1 cellular context compared by ENCODE assay signal in the genomic region with DNA sequence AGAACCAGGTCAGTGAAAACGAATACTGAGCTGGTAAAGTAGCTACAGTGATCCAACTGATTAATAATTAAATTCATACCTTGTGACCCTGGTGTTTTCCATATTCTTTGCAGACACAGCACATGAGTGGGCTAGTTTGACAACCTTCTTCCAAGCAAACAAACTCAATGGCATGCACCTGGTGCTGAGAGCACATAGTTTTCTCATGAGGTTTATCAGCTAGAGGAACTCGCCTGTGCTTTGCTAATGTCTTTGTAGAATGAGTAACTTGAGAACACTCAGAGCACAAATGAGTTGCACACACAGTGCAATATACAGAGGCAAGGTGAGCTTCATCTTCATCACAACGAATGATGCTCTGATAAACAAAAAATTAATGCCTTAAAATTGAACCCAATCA.
TF ChIP-seq lines count a peak whose summit lies in the region.

No MANE protein-coding gene starts in this region.

TF ChIP-seq in IMR-90, 13 proteins besides CTCF, POLR2A, EP300 and RAD21:
- TF ChIP-seq CEBPB (IDR thresholded peaks at IDR 0.05; ENCODE audit: low read depth, low read length) = no peak
- TF ChIP-seq, protein P1, sequence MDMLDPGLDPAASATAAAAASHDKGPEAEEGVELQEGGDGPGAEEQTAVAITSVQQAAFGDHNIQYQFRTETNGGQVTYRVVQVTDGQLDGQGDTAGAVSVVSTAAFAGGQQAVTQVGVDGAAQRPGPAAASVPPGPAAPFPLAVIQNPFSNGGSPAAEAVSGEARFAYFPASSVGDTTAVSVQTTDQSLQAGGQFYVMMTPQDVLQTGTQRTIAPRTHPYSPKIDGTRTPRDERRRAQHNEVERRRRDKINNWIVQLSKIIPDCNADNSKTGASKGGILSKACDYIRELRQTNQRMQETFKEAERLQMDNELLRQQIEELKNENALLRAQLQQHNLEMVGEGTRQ (IDR thresholded peaks at IDR 0.05; ENCODE audit: low read depth, low read length) = no peak
- no peak for TF ChIP-seq RCOR1 (IDR thresholded peaks at IDR 0.05; ENCODE audit: insufficient replicate concordance, low read length)
- TF ChIP-seq SMC3 (IDR thresholded peaks at IDR 0.05; ENCODE audit: low read depth, low read length) = no peak
- TF ChIP-seq MAFK (IDR thresholded peaks at IDR 0.05; ENCODE audit: low read depth, low read length) = no peak
- no peak for TF ChIP-seq BHLHE40 (IDR thresholded peaks at IDR 0.05; ENCODE audit: low read depth, low read length)
- TF ChIP-seq CHD1 (IDR thresholded peaks at IDR 0.05; ENCODE audit: low read depth, low read length) = no peak
- no peak for TF ChIP-seq FOS (IDR thresholded peaks at IDR 0.05; ENCODE audit: low read depth, low read length)
- no peak for TF ChIP-seq MAZ (IDR thresholded peaks at IDR 0.05; ENCODE audit: borderline replicate concordance, low read depth, low read length)
- TF ChIP-seq MXI1 (IDR thresholded peaks at IDR 0.05; ENCODE audit: borderline replicate concordance, low read depth, low read length) = no peak
- TF ChIP-seq NFE2L2 (IDR thresholded peaks at IDR 0.05; ENCODE audit: low read depth, low read length) = no peak
- TF ChIP-seq RFX5 (IDR thresholded peaks at IDR 0.05; ENCODE audit: low read depth, low read length) = no peak
- TF ChIP-seq, protein P2, sequence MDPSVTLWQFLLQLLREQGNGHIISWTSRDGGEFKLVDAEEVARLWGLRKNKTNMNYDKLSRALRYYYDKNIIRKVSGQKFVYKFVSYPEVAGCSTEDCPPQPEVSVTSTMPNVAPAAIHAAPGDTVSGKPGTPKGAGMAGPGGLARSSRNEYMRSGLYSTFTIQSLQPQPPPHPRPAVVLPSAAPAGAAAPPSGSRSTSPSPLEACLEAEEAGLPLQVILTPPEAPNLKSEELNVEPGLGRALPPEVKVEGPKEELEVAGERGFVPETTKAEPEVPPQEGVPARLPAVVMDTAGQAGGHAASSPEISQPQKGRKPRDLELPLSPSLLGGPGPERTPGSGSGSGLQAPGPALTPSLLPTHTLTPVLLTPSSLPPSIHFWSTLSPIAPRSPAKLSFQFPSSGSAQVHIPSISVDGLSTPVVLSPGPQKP (IDR thresholded peaks at IDR 0.05; ENCODE audit: borderline replicate concordance, low read depth, low read length) = no peak
